ENCODE assay signal across 21 cellular contexts in the genomic region with DNA sequence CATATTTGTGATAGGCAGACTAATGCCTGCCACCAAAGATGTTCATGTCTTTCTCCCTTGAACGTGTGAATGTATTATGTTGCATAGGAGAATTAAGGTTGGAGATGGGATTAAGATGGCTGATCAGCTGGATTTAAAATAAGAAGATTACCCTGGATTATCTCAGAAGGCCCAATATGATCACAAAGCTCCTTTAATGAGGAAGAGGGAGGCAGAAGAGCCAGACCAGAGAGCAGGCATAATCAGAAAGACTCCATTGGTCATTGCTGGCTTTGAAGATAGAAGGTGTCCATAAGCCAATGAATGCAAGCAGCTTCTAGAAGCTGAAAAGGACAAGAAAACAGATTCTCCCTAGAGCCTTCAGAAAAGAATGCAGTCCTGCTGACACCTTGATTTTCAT.
"Had no signal": no experiment of that assay in that cellular context is flagged by ENCODE, and none has a peak within 500 bp of the region (broad histone marks: within the 10 kb centered on the region; RNA-seq: fewer than 3 reads in every experiment).

No MANE protein-coding gene starts in this region.

- DNase-seq: cortex of kidney; effector CD8-positive, alpha-beta T cell; effector memory CD8-positive, alpha-beta T cell; endodermal cell; erythroblast; esophagus squamous epithelium; foreskin fibroblast; foreskin melanocyte; gastrocnemius medialis; glutamatergic neuron; head of caudate nucleus; heart right ventricle; left cardiac atrium; left lung; left ventricle myocardium superior; lower lobe of right lung; mesenchymal stem cell; midbrain; naive thymus-derived CD4-positive, alpha-beta T cell had no signal

- H3K4me1 ChIP-seq: esophagus squamous epithelium, gastrocnemius medialis, heart right ventricle, left lung, lower lobe of right lung had no signal

- H3K4me3 ChIP-seq: esophagus squamous epithelium, gastrocnemius medialis, heart right ventricle, left lung, lower lobe of right lung had no signal

- H3K9me3 ChIP-seq: esophagus squamous epithelium, gastrocnemius medialis, heart right ventricle, left lung, lower lobe of right lung had no signal

- H3K36me3 ChIP-seq: esophagus squamous epithelium, gastrocnemius medialis, heart right ventricle, left lung, lower lobe of right lung had no signal

- H3K27me3 ChIP-seq: esophagus squamous epithelium, gastrocnemius medialis, heart right ventricle had no signal

- H3K27ac ChIP-seq: epithelial cell of prostate, esophagus squamous epithelium, gastrocnemius medialis, heart right ventricle, left lung, lower lobe of right lung had no signal

- ATAC-seq: effector memory CD8-positive, alpha-beta T cell; esophagus mucosa; gastrocnemius medialis; heart right ventricle; left cardiac atrium; left lung; left ventricle myocardium superior; lower lobe of right lung; naive thymus-derived CD4-positive, alpha-beta T cell had no signal
